25 cellular contexts compared by ENCODE assay signal in the genomic region with DNA sequence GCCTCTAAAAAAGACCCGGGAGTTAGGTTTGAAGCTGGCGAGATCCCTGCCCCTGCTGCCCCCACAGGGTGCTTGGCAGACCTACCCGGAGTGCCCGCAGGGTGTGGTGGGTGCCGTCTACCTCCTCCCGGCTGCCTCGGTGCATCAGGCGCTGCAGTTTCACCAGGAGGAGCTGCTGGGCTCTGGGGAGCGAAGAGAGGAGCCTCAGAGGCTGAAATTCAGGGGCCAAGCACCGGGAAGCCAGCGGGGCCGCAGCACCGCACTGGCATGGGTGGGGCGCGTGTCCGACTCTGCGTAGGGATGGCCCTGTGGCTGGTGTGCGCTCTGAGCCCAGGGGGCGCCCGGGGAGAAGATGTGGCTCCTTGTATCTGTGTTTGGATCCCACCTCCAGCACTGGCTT.
"Had no signal": no experiment of that assay in that cellular context is flagged by ENCODE, and none has a peak within 500 bp of the region (broad histone marks: within the 10 kb centered on the region; RNA-seq: fewer than 3 reads in every experiment).

No MANE protein-coding gene starts in this region.

- H3K36me3 ChIP-seq: heart right ventricle, left ventricle myocardium inferior, pancreas, right lobe of liver, thyroid gland, transverse colon, upper lobe of left lung, vagina had no signal

- H3K4me3 ChIP-seq: heart right ventricle, hepatocyte, left ventricle myocardium inferior, lung, mucosa of descending colon, pancreas, psoas muscle, right lobe of liver, smooth muscle cell, stomach, testis, thyroid gland, transverse colon, upper lobe of left lung, vagina had no signal

- H3K4me3 Mint-ChIP-seq: naive thymus-derived CD4-positive, alpha-beta T cell; natural killer cell treated with Interleukin-12 subunit alpha and Interleukin-12 subunit beta and Interleukin-15 and Interleukin-18, amount 100 ng/mL, for 72 hours had no signal

- H3K27ac ChIP-seq: heart right ventricle, hepatocyte, left ventricle myocardium inferior, pancreas, psoas muscle, right lobe of liver, stomach, testis, thyroid gland, transverse colon, upper lobe of left lung, vagina had no signal

- H3K27me3 Mint-ChIP-seq: naive thymus-derived CD4-positive, alpha-beta T cell; natural killer cell treated with Interleukin-12 subunit alpha and Interleukin-12 subunit beta and Interleukin-15 and Interleukin-18, amount 100 ng/mL, for 72 hours had no signal

- H3K27ac Mint-ChIP-seq: natural killer cell treated with Interleukin-12 subunit alpha and Interleukin-12 subunit beta and Interleukin-15 and Interleukin-18, amount 100 ng/mL, for 72 hours had no signal

- DNase-seq: heart right ventricle; islet precursor cell; left ventricle myocardium inferior; midbrain; naive thymus-derived CD4-positive, alpha-beta T cell; nucleus accumbens; psoas muscle; right lobe of liver; stimulated activated CD4-positive, alpha-beta T cell treated with anti-CD3 and anti-CD28 coated beads, Interleukin-1b, Interleukin-23, amount 100 ng/mL, for 48 hours; stimulated activated CD4-positive, alpha-beta T cell treated with anti-CD3 and anti-CD28 coated beads, Interleukin-2, amount 100 ng/mL, for 48 hours; stimulated activated CD4-positive, alpha-beta T cell treated with anti-CD3 and anti-CD28 coated beads, Interleukin-4, amount 100 ng/mL, for 4 hours; stimulated activated CD8-positive, alpha-beta memory T cell treated with anti-CD3 and anti-CD28 coated beads, Interleukin-4, amount 100 ng/mL, for 48 hours; stimulated activated naive CD4-positive, alpha-beta T cell; stomach; testis; thyroid gland; transverse colon; upper lobe of left lung had no signal

- H3K27me3 ChIP-seq: hepatocyte, pancreas, right lobe of liver, testis, thyroid gland, transverse colon, upper lobe of left lung, vagina had no signal

- H3K9me3 ChIP-seq: mucosa of descending colon, pancreas, psoas muscle, right lobe of liver, stomach, testis, thyroid gland, transverse colon, upper lobe of left lung, vagina had no signal

- H3K4me1 Mint-ChIP-seq: naive thymus-derived CD4-positive, alpha-beta T cell had no signal

- ATAC-seq: heart right ventricle; mucosa of descending colon; naive thymus-derived CD4-positive, alpha-beta T cell; natural killer cell treated with Interleukin-12 subunit alpha and Interleukin-12 subunit beta and Interleukin-15 and Interleukin-18, amount 100 ng/mL, for 72 hours; pancreas; psoas muscle; right lobe of liver had no signal

- H3K4me1 ChIP-seq: pancreas, psoas muscle, right lobe of liver, stomach, thyroid gland, transverse colon, upper lobe of left lung, vagina had no signal
